Comparison of ENCODE assay signal across 8 cellular contexts in the genomic region with DNA sequence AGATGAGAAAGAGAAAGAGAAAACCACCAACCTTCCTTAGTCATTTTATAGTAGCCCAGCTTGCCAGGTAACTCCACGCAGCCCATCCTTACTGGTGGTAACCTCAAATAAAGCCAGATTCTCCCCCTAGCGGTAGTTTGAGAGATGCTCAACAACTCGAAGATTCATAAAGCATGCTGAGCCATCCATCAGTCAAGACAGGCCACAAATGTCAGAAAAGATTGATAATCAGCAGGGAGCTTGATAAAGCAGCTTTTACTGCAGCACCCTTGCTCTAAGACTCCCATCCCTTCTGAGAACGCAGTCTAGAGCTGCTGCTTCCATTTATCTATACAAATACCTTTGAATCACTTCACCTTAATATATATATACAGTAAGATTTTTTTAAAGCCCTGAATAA.
A peak's percentile ranks its signal among the peaks of the same experiment; 100 is the strongest.
DNase-seq lines count a peak whose midpoint lies in the region; ATAC-seq lines count a peak whose summit lies in the region.

No MANE protein-coding gene starts in this region.

- peak; percentile 92 for ATAC-seq in HG03159 (IDR thresholded peaks at IDR 0.05; ENCODE audit: unreplicated experiment)
- ATAC-seq in HG03045 (IDR thresholded peaks at IDR 0.05; ENCODE audit: unreplicated experiment), result no peak

- DNase-seq in stimulated activated CD4-positive, alpha-beta T cell treated with anti-CD3 and anti-CD28 coated beads, Interleukin-15, amount 100 ng/mL, for 24 hours, result peak; percentile 6
- no peak for DNase-seq in stimulated activated CD4-positive, alpha-beta T cell treated with anti-CD3 and anti-CD28 coated beads, Interleukin-12 subunit alpha, Interleukin-12 subunit beta, amount 100 ng/mL, for 4 hours
- peak; percentile 27 to 84 for DNase-seq in NCI-H526 (lab: John Stamatoyannopoulos, UW)
- peak; percentile 59 for DNase-seq in cerebellum (ENCODE audit: low spot score)
- DNase-seq in left kidney (ENCODE audit: low read depth, low spot score), result peak; percentile 70
- DNase-seq in effector CD8-positive, alpha-beta T cell (lab: John Stamatoyannopoulos, UW), result no peak

Comparison
In these comparisons a context has a peak if more than half of its experiments do, and no peak if none do; other contexts are left out.
1. DNase-seq: peak in stimulated activated CD4-positive, alpha-beta T cell treated with anti-CD3 and anti-CD28 coated beads, Interleukin-15, amount 100 ng/mL, for 24 hours (single experiment), NCI-H526 (2 of 2), cerebellum (single experiment) and left kidney (single experiment); none in stimulated activated CD4-positive, alpha-beta T cell treated with anti-CD3 and anti-CD28 coated beads, Interleukin-12 subunit alpha, Interleukin-12 subunit beta, amount 100 ng/mL, for 4 hours (single experiment) and effector CD8-positive, alpha-beta T cell (single experiment).